Comparison of ENCODE assay signal across 27 cellular contexts in genomic region chr7:2296830-2297229, GRCh38.
"Had no signal": no experiment of that assay in that cellular context is flagged by ENCODE, and none has a peak within 500 bp of the region (broad histone marks: within the 10 kb centered on the region; RNA-seq: fewer than 3 reads in every experiment).

No MANE protein-coding gene starts in this region.

- DNase-seq: dermis blood vessel endothelial cell; effector memory CD4-positive, alpha-beta T cell; foreskin keratinocyte; heart left ventricle; kidney; mesenchymal stem cell; midbrain; natural killer cell; occipital lobe; ovary; psoas muscle; right cardiac atrium; sigmoid colon; stimulated activated CD4-positive, alpha-beta T cell treated with anti-CD3 and anti-CD28 coated beads, Interleukin-4, amount 100 ng/mL, for 4 hours; stimulated activated naive CD4-positive, alpha-beta T cell; stimulated activated naive CD8-positive, alpha-beta T cell treated with anti-CD3 and anti-CD28 coated beads, Interleukin-15, amount 100 ng/mL, for 72 hours; transverse colon; upper lobe of right lung had no signal

- H3K27me3 Mint-ChIP-seq: stimulated activated naive CD8-positive, alpha-beta T cell treated with anti-CD3 and anti-CD28 coated beads, Interleukin-15, amount 100 ng/mL, for 72 hours had no signal

- H3K36me3 ChIP-seq: esophagus muscularis mucosa, gastroesophageal sphincter, heart left ventricle, ovary, sigmoid colon, suprapubic skin, transverse colon, upper lobe of right lung, vagina had no signal

- H3K9me3 ChIP-seq: esophagus muscularis mucosa, gastroesophageal sphincter, heart left ventricle, ovary, psoas muscle, sigmoid colon, suprapubic skin, transverse colon, upper lobe of right lung, vagina had no signal

- H3K36me3 Mint-ChIP-seq: natural killer cell had no signal

- ATAC-seq: foreskin keratinocyte; gastroesophageal sphincter; heart left ventricle; left lobe of liver; natural killer cell; psoas muscle; right cardiac atrium; stimulated activated naive CD8-positive, alpha-beta T cell treated with anti-CD3 and anti-CD28 coated beads, Interleukin-15, amount 100 ng/mL, for 72 hours; upper lobe of right lung had no signal

- H3K4me1 ChIP-seq: esophagus muscularis mucosa, foreskin keratinocyte, gastroesophageal sphincter, psoas muscle, sigmoid colon, transverse colon, vagina had no signal

- H3K27me3 ChIP-seq: esophagus muscularis mucosa, foreskin keratinocyte, gastroesophageal sphincter, heart left ventricle, hepatocyte, ovary, sigmoid colon, suprapubic skin, transverse colon, upper lobe of right lung, vagina had no signal

- H3K4me3 Mint-ChIP-seq: natural killer cell; stimulated activated naive CD8-positive, alpha-beta T cell treated with anti-CD3 and anti-CD28 coated beads, Interleukin-15, amount 100 ng/mL, for 72 hours had no signal

- H3K4me3 ChIP-seq: coronary artery, esophagus muscularis mucosa, gastroesophageal sphincter, heart left ventricle, hepatocyte, lung, ovary, psoas muscle, sigmoid colon, suprapubic skin, transverse colon, upper lobe of right lung, vagina had no signal

- FAIRE-seq: endothelial cell of umbilical vein, kidney had no signal

- H3K27ac ChIP-seq: coronary artery, esophagus muscularis mucosa, foreskin keratinocyte, gastroesophageal sphincter, heart left ventricle, hepatocyte, ovary, psoas muscle, sigmoid colon, suprapubic skin, transverse colon, upper lobe of right lung, vagina had no signal

- H3K27ac Mint-ChIP-seq: stimulated activated naive CD8-positive, alpha-beta T cell treated with anti-CD3 and anti-CD28 coated beads, Interleukin-15, amount 100 ng/mL, for 72 hours had no signal

- H3K9me3 Mint-ChIP-seq: natural killer cell; stimulated activated naive CD8-positive, alpha-beta T cell treated with anti-CD3 and anti-CD28 coated beads, Interleukin-15, amount 100 ng/mL, for 72 hours had no signal
